7 cellular contexts compared by ENCODE assay signal in the genomic region with DNA sequence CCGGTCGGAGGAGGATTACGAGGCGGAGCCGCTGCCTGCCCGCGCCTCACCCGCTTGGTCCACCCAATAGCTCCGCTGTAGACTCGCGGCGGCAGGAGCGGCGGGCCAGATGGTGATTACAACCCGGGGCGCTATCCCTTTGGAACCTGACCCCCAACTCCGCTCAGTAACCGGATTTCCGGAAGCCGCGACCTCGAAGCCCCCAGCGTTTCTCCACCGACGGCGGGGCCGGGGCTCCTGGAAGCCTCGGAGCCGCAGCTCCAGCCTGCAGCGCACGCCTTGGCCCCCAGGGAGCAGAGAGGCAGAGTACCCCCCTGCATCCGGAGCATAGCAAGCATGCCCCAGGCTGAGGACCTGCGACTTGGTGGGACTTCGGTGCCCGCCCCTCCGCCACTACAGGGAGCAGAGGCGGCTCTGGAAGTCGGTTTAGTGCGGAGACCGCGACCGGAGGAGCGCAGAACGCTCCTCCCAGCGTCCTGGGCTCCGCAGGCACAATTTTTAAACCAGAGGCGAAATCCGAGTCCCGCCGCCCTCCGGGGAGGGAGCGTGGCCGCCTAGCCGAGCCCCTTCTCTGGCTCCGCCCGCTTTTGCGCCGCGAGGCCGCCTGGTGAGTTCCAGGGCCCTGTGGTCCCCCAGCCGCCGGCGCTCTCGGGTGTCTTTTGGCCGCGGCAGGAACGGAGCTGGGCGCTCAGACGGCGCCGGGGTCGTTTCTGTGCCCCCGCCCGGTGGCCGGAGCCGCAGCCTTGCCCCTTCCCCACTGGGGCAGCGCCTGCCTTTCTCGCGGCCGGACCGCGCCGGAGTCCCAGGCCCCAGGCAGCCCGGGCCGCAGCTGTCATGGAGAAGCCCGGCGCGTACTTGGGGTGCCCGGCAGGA. TPM values are rescaled to one million over a fixed set of nuclear protein-coding genes. Genes with fewer than 3 reads are reported as not detected.
DNase-seq lines count a peak whose midpoint lies in the region; ATAC-seq, FAIRE-seq and TF ChIP-seq lines count a peak whose summit lies in the region.

No MANE protein-coding gene starts in this region.

- POLR2A ChIA-PET in HepG2 (lab: Yijun Ruan, JAX): no interaction called here

- CTCF ChIA-PET in HepG2 (lab: Yijun Ruan, JAX; ENCODE audit: low intra/inter-chr PET ratio, low total read pairs): no interaction called here

- H3K27me3 Mint-ChIP-seq in chondrocyte (ENCODE audit: low read depth): peaks cover 43% of the 10 kb centered on the region
- H3K27me3 Mint-ChIP-seq in stimulated activated naive CD8-positive, alpha-beta T cell treated with anti-CD3 and anti-CD28 coated beads, Interleukin-15, Interleukin-2, amounts not matched to agents 100 ng/mL and 50 ng/mL, for 24 hours: peaks cover 51% of the 10 kb centered on the region

- no peak overlapping the region for H3K27ac Mint-ChIP-seq in chondrocyte (ENCODE audit: unreplicated experiment)
- no peak overlapping the region for H3K27ac Mint-ChIP-seq in stimulated activated naive CD8-positive, alpha-beta T cell treated with anti-CD3 and anti-CD28 coated beads, Interleukin-15, Interleukin-2, amounts not matched to agents 100 ng/mL and 50 ng/mL, for 24 hours

- 53% methylated on average over 3 of the region's 89 CpGs for WGBS in HepG2 (ENCODE audit: low lambda C conversion rate)

- no peaks in the 10 kb centered on the region for H3K4me1 ChIP-seq in HepG2 (ENCODE audit: insufficient read depth, low read length)

- no peaks in the 10 kb centered on the region for H3K36me3 ChIP-seq in HepG2 (replicated peaks in 1 of 2; ENCODE audit: control insufficient read depth in 1 of 2, insufficient read depth in 2 of 2, low read length in 2 of 2)

- H3K4me3 ChIP-seq in HepG2 (replicated peaks in 1 of 3; ENCODE audit: insufficient read depth in 1 of 3, low read depth in 2 of 3, low read length in 3 of 3): peak overlapping the region; percentile 26 to 54 (median 44); a peak in 4 of 6 replicates

- H3K27ac ChIP-seq in HepG2 (ENCODE audit: extremely low read length, insufficient read depth, low read length): no peak overlapping the region

- intact Hi-C loops in HepG2 (cut with micrococcal nuclease; ENCODE audit: unreplicated experiment): no loop called here

- H3K4me2 ChIP-seq in HepG2 (ENCODE audit: low read depth, low read length): peak overlapping the region; percentile 51

- TF ChIP-seq POLR2A in HepG2 (IDR thresholded peaks at IDR 0.05; ENCODE audit: insufficient read depth in 1 of 2, low read depth in 2 of 2, low read length in 2 of 2): no peak

- TF ChIP-seq EP300 in HepG2 (IDR thresholded peaks at IDR 0.05; ENCODE audit: low read depth in 2 of 2, low read length in 2 of 2): no peak
- TF ChIP-seq EP300 in HepG2 (CRISPR knock-in tag; IDR thresholded peaks at IDR 0.05; ENCODE audit: borderline replicate concordance): no peak

- peak overlapping the region; percentile 75 for H3K4me3 Mint-ChIP-seq in chondrocyte (ENCODE audit: unreplicated experiment)
- peak overlapping the region; percentile 72 for H3K4me3 Mint-ChIP-seq in stimulated activated naive CD8-positive, alpha-beta T cell treated with anti-CD3 and anti-CD28 coated beads, Interleukin-15, Interleukin-2, amounts not matched to agents 100 ng/mL and 50 ng/mL, for 24 hours

- H4K20me1 ChIP-seq in HepG2 (ENCODE audit: insufficient read depth, low read length): no peaks in the 10 kb centered on the region

- no peak overlapping the region for H2AFZ ChIP-seq in HepG2 (ENCODE audit: low read length)

- in situ Hi-C loops in HepG2 (cut with HindIII; ENCODE audit: extremely low pct_ligation_motif_present, low pct_unique_long_range_greater_than_20kb): no loop called here

- peak; percentile 46 for ATAC-seq in GM18511 (IDR thresholded peaks at IDR 0.05; ENCODE audit: unreplicated experiment)
- ATAC-seq in HepG2: peak; percentile 67
- no peak for ATAC-seq in GM19452 (IDR thresholded peaks at IDR 0.05; ENCODE audit: unreplicated experiment)

- no peaks in the 10 kb centered on the region for H3K36me3 Mint-ChIP-seq in chondrocyte (ENCODE audit: low read depth)
- no peaks in the 10 kb centered on the region for H3K36me3 Mint-ChIP-seq in stimulated activated naive CD8-positive, alpha-beta T cell treated with anti-CD3 and anti-CD28 coated beads, Interleukin-15, Interleukin-2, amounts not matched to agents 100 ng/mL and 50 ng/mL, for 24 hours (ENCODE audit: low read depth)

- H3K4me1 Mint-ChIP-seq in chondrocyte (ENCODE audit: low read depth): peaks cover 7% of the 10 kb centered on the region
- H3K4me1 Mint-ChIP-seq in stimulated activated naive CD8-positive, alpha-beta T cell treated with anti-CD3 and anti-CD28 coated beads, Interleukin-15, Interleukin-2, amounts not matched to agents 100 ng/mL and 50 ng/mL, for 24 hours (ENCODE audit: low read depth): peaks cover 3% of the 10 kb centered on the region

- H3K9me3 ChIP-seq in HepG2 (ENCODE audit: low read length): no peaks in the 10 kb centered on the region

- no peaks in the 10 kb centered on the region for H3K9me3 Mint-ChIP-seq in chondrocyte (ENCODE audit: low read depth)
- peaks cover 3% of the 10 kb centered on the region for H3K9me3 Mint-ChIP-seq in stimulated activated naive CD8-positive, alpha-beta T cell treated with anti-CD3 and anti-CD28 coated beads, Interleukin-15, Interleukin-2, amounts not matched to agents 100 ng/mL and 50 ng/mL, for 24 hours

- peaks cover 1 to 34% of the 10 kb centered on the region in 2 experiments; a peak in 4 of 5 replicates for H3K27me3 ChIP-seq in HepG2 (ENCODE audit: control insufficient read depth in 1 of 2, insufficient read depth in 2 of 2, low read length in 2 of 2)

- FAIRE-seq in HepG2 (lab: Jason Lieb, UNC): no peak

- DNase-seq in T follicular helper cell (ENCODE audit: low read depth) (peak; percentile 11), chondrocyte (ENCODE audit: low spot score) (no peak), HepG2 (ENCODE audit: low spot score) (no peak), GM19238 (ENCODE audit: insufficient read length, low spot score) (no peak)

- TF ChIP-seq CTCF in chondrocyte (IDR thresholded peaks at IDR 0.05) (peak; percentile 20), HepG2 (CRISPR knock-in tag; IDR thresholded peaks at IDR 0.05) (no peak)

- H3K9ac ChIP-seq in HepG2 (ENCODE audit: insufficient read depth, low read depth, low read length): no peak overlapping the region

- no peaks in the 10 kb centered on the region for H3K79me2 ChIP-seq in HepG2 (ENCODE audit: insufficient read depth, low read length)

- BruUV-seq in HepG2 (replicated peaks; lab: Mats Ljungman, UMichigan): no TSS peak

- no peak for TF ChIP-seq RAD21 in HepG2 (CRISPR knock-in tag; IDR thresholded peaks at IDR 0.05)

TF ChIP-seq in HepG2, 621 proteins besides CTCF, POLR2A, EP300 and RAD21 (continues in another document):
- TF ChIP-seq, protein P1, sequence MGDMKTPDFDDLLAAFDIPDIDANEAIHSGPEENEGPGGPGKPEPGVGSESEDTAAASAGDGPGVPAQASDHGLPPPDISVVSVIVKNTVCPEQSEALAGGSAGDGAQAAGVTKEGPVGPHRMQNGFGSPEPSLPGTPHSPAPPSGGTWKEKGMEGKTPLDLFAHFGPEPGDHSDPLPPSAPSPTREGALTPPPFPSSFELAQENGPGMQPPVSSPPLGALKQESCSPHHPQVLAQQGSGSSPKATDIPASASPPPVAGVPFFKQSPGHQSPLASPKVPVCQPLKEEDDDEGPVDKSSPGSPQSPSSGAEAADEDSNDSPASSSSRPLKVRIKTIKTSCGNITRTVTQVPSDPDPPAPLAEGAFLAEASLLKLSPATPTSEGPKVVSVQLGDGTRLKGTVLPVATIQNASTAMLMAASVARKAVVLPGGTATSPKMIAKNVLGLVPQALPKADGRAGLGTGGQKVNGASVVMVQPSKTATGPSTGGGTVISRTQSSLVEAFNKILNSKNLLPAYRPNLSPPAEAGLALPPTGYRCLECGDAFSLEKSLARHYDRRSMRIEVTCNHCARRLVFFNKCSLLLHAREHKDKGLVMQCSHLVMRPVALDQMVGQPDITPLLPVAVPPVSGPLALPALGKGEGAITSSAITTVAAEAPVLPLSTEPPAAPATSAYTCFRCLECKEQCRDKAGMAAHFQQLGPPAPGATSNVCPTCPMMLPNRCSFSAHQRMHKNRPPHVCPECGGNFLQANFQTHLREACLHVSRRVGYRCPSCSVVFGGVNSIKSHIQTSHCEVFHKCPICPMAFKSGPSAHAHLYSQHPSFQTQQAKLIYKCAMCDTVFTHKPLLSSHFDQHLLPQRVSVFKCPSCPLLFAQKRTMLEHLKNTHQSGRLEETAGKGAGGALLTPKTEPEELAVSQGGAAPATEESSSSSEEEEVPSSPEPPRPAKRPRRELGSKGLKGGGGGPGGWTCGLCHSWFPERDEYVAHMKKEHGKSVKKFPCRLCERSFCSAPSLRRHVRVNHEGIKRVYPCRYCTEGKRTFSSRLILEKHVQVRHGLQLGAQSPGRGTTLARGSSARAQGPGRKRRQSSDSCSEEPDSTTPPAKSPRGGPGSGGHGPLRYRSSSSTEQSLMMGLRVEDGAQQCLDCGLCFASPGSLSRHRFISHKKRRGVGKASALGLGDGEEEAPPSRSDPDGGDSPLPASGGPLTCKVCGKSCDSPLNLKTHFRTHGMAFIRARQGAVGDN (CRISPR knock-in tag; IDR thresholded peaks at IDR 0.05): peak; percentile 12; the same call in 1 of the 2 replicates

RNA-seq across cellular contexts. Expression of a gene that starts 28.2 kb away (rescaled TPM):
- total RNA-seq in chondrocyte: 13.9 to 19.3 TPM (median 14.1 TPM) in 3 replicates
- total RNA-seq in HepG2 (2016; rRNA removed; fragmentation: Illumina TruSeq; extraction: Trizol): 25.2 and 41.1 TPM in 2 replicates
- 1.7 and 2.0 TPM in 2 replicates for total RNA-seq in HepG2 (2016; cell fraction: cytosol; rRNA removed; fragmentation: Illumina TruSeq; extraction: Trizol; ENCODE audit: low read depth)
- total RNA-seq in HepG2 (2016; cell fraction: insoluble cytoplasmic fraction; rRNA removed; fragmentation: Illumina TruSeq; extraction: Trizol): 25.2 and 40.3 TPM in 2 replicates
- total RNA-seq in HepG2 (2016; cell fraction: membrane; rRNA removed; fragmentation: Illumina TruSeq; extraction: Trizol): 4.9 TPM in 2 replicates
- 21.4 and 22.2 TPM in 2 replicates for total RNA-seq in HepG2 (2016; cell fraction: nucleus; rRNA removed; fragmentation: Illumina TruSeq; extraction: Trizol)
- 3.8 and 3.9 TPM in 2 replicates for polyA plus RNA-seq in HepG2 (2011; rRNA removed)
- polyA plus RNA-seq in HepG2 (2011; cell fraction: cytosol; rRNA removed): 2.2 and 3.1 TPM in 2 replicates
- polyA plus RNA-seq in HepG2 (2011; cell fraction: nucleus; rRNA removed): 4.1 and 5.5 TPM in 2 replicates
- 12.4 and 14.5 TPM in 2 replicates for polyA plus RNA-seq in HepG2 (2012)
- 0.86 and 0.88 TPM in 2 replicates for polyA plus RNA-seq in HepG2 (2016; cell fraction: cytosol; fragmentation: Illumina TruSeq; extraction: Trizol; ENCODE audit: low read depth)
- 30.1 and 30.6 TPM in 2 replicates for polyA plus RNA-seq in HepG2 (2016; cell fraction: insoluble cytoplasmic fraction; fragmentation: Illumina TruSeq; extraction: Trizol; ENCODE audit: low read depth)
- polyA plus RNA-seq in HepG2 (2016; cell fraction: membrane; fragmentation: Illumina TruSeq; extraction: Trizol; ENCODE audit: low read depth): 1.6 and 2.0 TPM in 2 replicates
- polyA plus RNA-seq in HepG2 (2016; cell fraction: nucleus; fragmentation: Illumina TruSeq; extraction: Trizol; ENCODE audit: insufficient read depth, low read depth): 23.1 and 25.2 TPM in 2 replicates
- 3.3 and 6.8 TPM in 2 replicates for polyA minus RNA-seq in HepG2 (2011; rRNA and poly(A)+ RNA removed; ENCODE audit: low replicate concordance)
- 7.6 TPM in 2 replicates for polyA minus RNA-seq in HepG2 (2011; cell fraction: cytosol; rRNA and poly(A)+ RNA removed)
- polyA minus RNA-seq in HepG2 (2011; cell fraction: nucleus; rRNA and poly(A)+ RNA removed): 13.9 and 16.9 TPM in 2 replicates
